In the genomic region with DNA sequence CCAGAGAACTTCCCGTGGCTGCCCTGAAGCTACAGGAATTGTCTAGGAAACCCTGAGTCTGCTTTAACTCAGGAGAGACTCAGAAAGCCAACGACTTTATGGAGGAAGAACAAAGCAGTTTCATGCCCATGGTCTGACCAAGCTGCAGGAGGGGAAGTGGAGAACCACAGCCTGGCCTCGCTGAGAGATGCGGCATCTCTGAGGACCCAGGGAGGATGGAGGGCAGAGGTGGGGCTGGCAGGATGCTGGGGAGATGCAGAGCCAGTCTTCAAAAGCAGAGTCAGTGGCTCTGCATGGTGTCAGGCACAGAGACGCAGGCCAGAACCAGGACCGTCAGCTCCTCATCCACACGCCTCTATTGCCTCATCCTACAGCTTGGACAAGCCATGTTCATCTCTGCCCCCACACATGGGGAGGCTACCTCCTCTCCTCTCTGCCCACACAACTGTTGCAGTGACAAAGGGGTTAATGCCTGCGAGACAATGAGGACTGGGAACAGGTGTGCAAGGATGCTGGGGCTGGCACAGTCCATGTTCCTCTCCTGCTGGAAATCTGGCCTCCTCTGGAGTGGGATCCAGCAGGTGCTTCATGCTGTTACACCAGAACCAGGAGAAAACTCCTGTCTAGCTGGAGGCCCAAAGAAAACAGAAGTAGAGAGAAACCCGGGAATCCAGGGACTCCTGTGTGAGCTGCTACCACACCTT, we compare ENCODE assay signal across 18 cellular contexts.
"Had no signal": no experiment of that assay in that cellular context is flagged by ENCODE, and none has a peak within 500 bp of the region (broad histone marks: within the 10 kb centered on the region; RNA-seq: fewer than 3 reads in every experiment).

No MANE protein-coding gene starts in this region.

- H3K4me1 ChIP-seq: breast epithelium, left lung, spleen, thyroid gland had no signal

- H3K36me3 Mint-ChIP-seq: mesothelial cell of epicardium; natural killer cell treated with Interleukin-12 subunit alpha and Interleukin-12 subunit beta and Interleukin-15 and Interleukin-18, amount 100 ng/mL, for 72 hours; stimulated activated naive B cell treated with anti-CD40 and anti-IgM and Interleukin-4, amounts not matched to agents 10 μg/mL and 1 μg/mL and 100 μg/mL, for 72 hours had no signal

- H3K4me3 Mint-ChIP-seq: activated T-helper 1 cell treated with anti-CD3 and anti-CD28 coated beads, Interleukin-12 subunit alpha, Interleukin-12 subunit beta, Interleukin-2, Interleukin-4 antibody, amounts not matched to agents 30 ng/mL and 10 ng/mL and 1 ng/mL, durations not matched to agents 14 hours and 24 hours and 36 hours; mesothelial cell of epicardium; natural killer cell treated with Interleukin-12 subunit alpha and Interleukin-12 subunit beta and Interleukin-15 and Interleukin-18, amount 100 ng/mL, for 72 hours; stimulated activated naive B cell treated with anti-CD40 and anti-IgM and Interleukin-4, amounts not matched to agents 10 μg/mL and 1 μg/mL and 100 μg/mL, for 72 hours had no signal

- H3K9me3 Mint-ChIP-seq: activated T-helper 1 cell treated with anti-CD3 and anti-CD28 coated beads, Interleukin-12 subunit alpha, Interleukin-12 subunit beta, Interleukin-2, Interleukin-4 antibody, amounts not matched to agents 30 ng/mL and 10 ng/mL and 1 ng/mL, durations not matched to agents 14 hours and 24 hours and 36 hours; mesothelial cell of epicardium; natural killer cell treated with Interleukin-12 subunit alpha and Interleukin-12 subunit beta and Interleukin-15 and Interleukin-18, amount 100 ng/mL, for 72 hours; stimulated activated naive B cell treated with anti-CD40 and anti-IgM and Interleukin-4, amounts not matched to agents 10 μg/mL and 1 μg/mL and 100 μg/mL, for 72 hours had no signal

- FAIRE-seq: astrocyte, frontal cortex, TTC549 had no signal

- H3K27me3 ChIP-seq: breast epithelium, thyroid gland had no signal

- H3K9me3 ChIP-seq: breast epithelium, left lung, spleen, thyroid gland had no signal

- H3K36me3 ChIP-seq: breast epithelium, left lung, spleen, thyroid gland had no signal

- DNase-seq: activated naive CD4-positive, alpha-beta T cell treated with Interleukin-2 at 50 U/mL for 16 hours; activated T-cell treated with anti-CD3 and anti-CD28 coated beads for 4 hours; cortex of kidney; effector CD4-positive, alpha-beta T cell; head of caudate nucleus; left lung; posterior cingulate gyrus; spleen; stimulated activated CD4-positive, alpha-beta T cell treated with anti-CD3 and anti-CD28 coated beads, Interleukin-4, amount 100 ng/mL, for 4 hours; stimulated activated naive B cell treated with anti-CD40 and anti-IgM and Interleukin-4, amounts not matched to agents 10 μg/mL and 1 μg/mL and 100 μg/mL, for 72 hours; thyroid gland had no signal

- ATAC-seq: left lung; stimulated activated naive B cell treated with anti-CD40 and anti-IgM and Interleukin-4, amounts not matched to agents 10 μg/mL and 1 μg/mL and 100 μg/mL, for 72 hours had no signal

- H3K27ac ChIP-seq: breast epithelium, left lung, spleen, thyroid gland had no signal

- H3K27ac Mint-ChIP-seq: activated T-helper 1 cell treated with anti-CD3 and anti-CD28 coated beads, Interleukin-12 subunit alpha, Interleukin-12 subunit beta, Interleukin-2, Interleukin-4 antibody, amounts not matched to agents 30 ng/mL and 10 ng/mL and 1 ng/mL, durations not matched to agents 14 hours and 24 hours and 36 hours; mesothelial cell of epicardium; natural killer cell treated with Interleukin-12 subunit alpha and Interleukin-12 subunit beta and Interleukin-15 and Interleukin-18, amount 100 ng/mL, for 72 hours; stimulated activated naive B cell treated with anti-CD40 and anti-IgM and Interleukin-4, amounts not matched to agents 10 μg/mL and 1 μg/mL and 100 μg/mL, for 72 hours had no signal

- H3K4me3 ChIP-seq: breast epithelium, left lung, spleen, thyroid gland had no signal

- H3K4me1 Mint-ChIP-seq: stimulated activated naive B cell treated with anti-CD40 and anti-IgM and Interleukin-4, amounts not matched to agents 10 μg/mL and 1 μg/mL and 100 μg/mL, for 72 hours had no signal
